In genomic region chr5:95107138-95107537, GRCh38 we compare ENCODE assay signal across 38 cellular contexts.
"Had no signal": no experiment of that assay in that cellular context is flagged by ENCODE, and none has a peak within 500 bp of the region (broad histone marks: within the 10 kb centered on the region; RNA-seq: fewer than 3 reads in every experiment).

No MANE protein-coding gene starts in this region.

- H3K9me3 Mint-ChIP-seq: activated naive CD4-positive, alpha-beta T cell treated with anti-CD3 and anti-CD28 coated beads for 36 hours; activated naive CD4-positive, alpha-beta T cell treated with anti-CD3 and anti-CD28 coated beads, Interleukin-2, amount 10 ng/mL, durations not matched to agents 7 days and 5 days; activated naive CD4-positive, alpha-beta T cell treated with anti-CD3 and anti-CD28 coated beads, Interleukin-2, amount 50 U/mL, for 24 hours; activated naive CD4-positive, alpha-beta T cell treated with anti-CD3 and anti-CD28 coated beads, Interleukin-2, amount 50 U/mL, for 72 hours; activated naive CD8-positive, alpha-beta T cell treated with anti-CD3 and anti-CD28 coated beads for 36 hours; activated naive CD8-positive, alpha-beta T cell treated with anti-CD3 and anti-CD28 coated beads, Interleukin-2, amount 10 ng/mL, durations not matched to agents 7 days and 5 days; activated naive CD8-positive, alpha-beta T cell treated with anti-CD3 and anti-CD28 coated beads, Interleukin-2, amount 50 U/mL, for 24 hours; activated T-cell treated with anti-CD3 and anti-CD28 coated beads, Interleukin-2, amount 50 U/mL, for 24 hours; activated T-cell treated with anti-CD3 and anti-CD28 coated beads, Interleukin-2, amount 50 U/mL, for 4 hours; activated T-cell treated with anti-CD3 and anti-CD28 coated beads, Interleukin-2, amount 50 U/mL, for 72 hours; activated T-helper 1 cell treated with anti-CD3 and anti-CD28 coated beads, Interleukin-12 subunit alpha, Interleukin-12 subunit beta, Interleukin-2, Interleukin-4 antibody, amounts not matched to agents 30 ng/mL and 10 ng/mL and 1 ng/mL, durations not matched to agents 14 hours and 24 hours and 36 hours; activated T-helper 17 cell treated with anti-CD3 and anti-CD28 coated beads, Interleukin-2, amount 50 U/mL, for 72 hours; activated T-helper 2 cell treated with anti-CD3 and anti-CD28 coated beads, Interferon-gamma antibody, Interleukin-2, Interleukin-4, amounts not matched to agents 10 μg/mL and 5 μg/mL and 100 μg/mL, durations not matched to agents 14 hours and 24 hours and 36 hours; brain; central memory CD8-positive, alpha-beta T cell had no signal

- H3K27me3 ChIP-seq: adrenal gland, ascending aorta, body of pancreas, brain microvascular endothelial cell, breast epithelium had no signal

- H3K4me3 ChIP-seq: adrenal gland, ascending aorta, body of pancreas, breast epithelium, cardiac muscle cell had no signal

- H3K9me3 ChIP-seq: adrenal gland, ascending aorta, body of pancreas, breast epithelium had no signal

- H3K27me3 Mint-ChIP-seq: activated naive CD4-positive, alpha-beta T cell treated with anti-CD3 and anti-CD28 coated beads, Interleukin-2, amount 10 ng/mL, durations not matched to agents 7 days and 5 days; activated naive CD4-positive, alpha-beta T cell treated with anti-CD3 and anti-CD28 coated beads, Interleukin-2, amount 50 U/mL, for 24 hours; activated naive CD8-positive, alpha-beta T cell; activated naive CD8-positive, alpha-beta T cell treated with anti-CD3 and anti-CD28 coated beads for 36 hours; activated naive CD8-positive, alpha-beta T cell treated with anti-CD3 and anti-CD28 coated beads, Interleukin-2, amount 50 U/mL, for 24 hours; activated T-cell treated with anti-CD3 and anti-CD28 coated beads, Interleukin-2, amount 50 U/mL, for 24 hours; activated T-helper 17 cell treated with anti-CD3 and anti-CD28 coated beads, Interleukin-2, amount 50 U/mL, for 72 hours; brain; central memory CD8-positive, alpha-beta T cell had no signal

- H3K4me1 Mint-ChIP-seq: activated naive CD4-positive, alpha-beta T cell treated with anti-CD3 and anti-CD28 coated beads, Interleukin-2, amount 10 ng/mL, durations not matched to agents 7 days and 5 days; activated naive CD4-positive, alpha-beta T cell treated with anti-CD3 and anti-CD28 coated beads, Interleukin-2, amount 50 U/mL, for 24 hours; activated naive CD8-positive, alpha-beta T cell treated with anti-CD3 and anti-CD28 coated beads for 36 hours; activated naive CD8-positive, alpha-beta T cell treated with anti-CD3 and anti-CD28 coated beads, Interleukin-2, amount 10 ng/mL, durations not matched to agents 7 days and 5 days; activated naive CD8-positive, alpha-beta T cell treated with anti-CD3 and anti-CD28 coated beads, Interleukin-2, amount 50 U/mL, for 24 hours; activated T-helper 17 cell treated with anti-CD3 and anti-CD28 coated beads, Interleukin-2, amount 50 U/mL, for 72 hours; brain; central memory CD8-positive, alpha-beta T cell had no signal

- H3K27ac ChIP-seq: adrenal gland, ascending aorta, body of pancreas, brain microvascular endothelial cell, breast epithelium, cardiac muscle cell had no signal

- H3K36me3 ChIP-seq: adrenal gland, ascending aorta, brain microvascular endothelial cell, cardiac muscle cell had no signal

- H3K4me3 Mint-ChIP-seq: activated naive CD4-positive, alpha-beta T cell treated with anti-CD3 and anti-CD28 coated beads for 36 hours; activated naive CD4-positive, alpha-beta T cell treated with anti-CD3 and anti-CD28 coated beads, Interleukin-2, amount 10 ng/mL, durations not matched to agents 7 days and 5 days; activated naive CD4-positive, alpha-beta T cell treated with anti-CD3 and anti-CD28 coated beads, Interleukin-2, amount 50 U/mL, for 24 hours; activated naive CD8-positive, alpha-beta T cell; activated naive CD8-positive, alpha-beta T cell treated with anti-CD3 and anti-CD28 coated beads for 36 hours; activated naive CD8-positive, alpha-beta T cell treated with anti-CD3 and anti-CD28 coated beads, Interleukin-2, amount 10 ng/mL, durations not matched to agents 7 days and 5 days; activated naive CD8-positive, alpha-beta T cell treated with anti-CD3 and anti-CD28 coated beads, Interleukin-2, amount 50 U/mL, for 24 hours; activated T-cell treated with anti-CD3 and anti-CD28 coated beads, Interleukin-2, amount 50 U/mL, for 24 hours; activated T-cell treated with anti-CD3 and anti-CD28 coated beads, Interleukin-2, amount 50 U/mL, for 4 hours; activated T-cell treated with anti-CD3 and anti-CD28 coated beads, Interleukin-2, amount 50 U/mL, for 72 hours; activated T-helper 1 cell treated with anti-CD3 and anti-CD28 coated beads, Interleukin-12 subunit alpha, Interleukin-12 subunit beta, Interleukin-2, Interleukin-4 antibody, amounts not matched to agents 30 ng/mL and 10 ng/mL and 1 ng/mL, durations not matched to agents 14 hours and 24 hours and 36 hours; activated T-helper 17 cell treated with anti-CD3 and anti-CD28 coated beads, Interleukin-2, amount 50 U/mL, for 72 hours; brain; central memory CD8-positive, alpha-beta T cell had no signal

- DNase-seq: activated effector memory CD4-positive, alpha-beta T cell treated with anti-CD3 and anti-CD28 coated beads, Interleukin-2, amount 50 U/mL, for 16 hours; activated effector memory CD4-positive, alpha-beta T cell treated with Interleukin-2 at 50 U/mL for 16 hours; activated gamma-delta T cell; activated gamma-delta T cell treated with Interleukin-2 at 50 U/mL for 16 hours; activated naive CD4-positive, alpha-beta T cell; activated naive CD4-positive, alpha-beta T cell treated with anti-CD3 and anti-CD28 coated beads for 36 hours; activated naive CD4-positive, alpha-beta T cell treated with anti-CD3 and anti-CD28 coated beads, Interleukin-2, amount 10 ng/mL, durations not matched to agents 7 days and 5 days; activated naive CD4-positive, alpha-beta T cell treated with anti-CD3 and anti-CD28 coated beads, Interleukin-2, amount 50 U/mL, for 16 hours; activated naive CD4-positive, alpha-beta T cell treated with Interleukin-2 at 50 U/mL for 16 hours; activated naive CD8-positive, alpha-beta T cell treated with anti-CD3 and anti-CD28 coated beads for 36 hours; activated naive CD8-positive, alpha-beta T cell treated with anti-CD3 and anti-CD28 coated beads, Interleukin-2, amount 10 ng/mL, durations not matched to agents 7 days and 5 days; activated naive CD8-positive, alpha-beta T cell treated with anti-CD3 and anti-CD28 coated beads, Interleukin-2, amount 50 U/mL, for 24 hours; activated T-cell treated with anti-CD3 and anti-CD28 coated beads, Interleukin-2, amount 50 U/mL, for 1 hour; activated T-cell treated with anti-CD3 and anti-CD28 coated beads, Interleukin-2, amount 50 U/mL, for 24 hours; activated T-cell treated with anti-CD3 and anti-CD28 coated beads, Interleukin-2, amount 50 U/mL, for 4 hours; activated T-cell treated with anti-CD3 and anti-CD28 coated beads, Interleukin-2, amount 50 U/mL, for 48 hours; activated T-cell treated with anti-CD3 and anti-CD28 coated beads, Interleukin-2, amount 50 U/mL, for 72 hours; adrenal gland; amniotic stem cell; amygdala; anterior cingulate cortex; aorta; body of pancreas; brain microvascular endothelial cell; caudate nucleus; central memory CD4-positive, alpha-beta T cell; cerebellar nuclear complex had no signal

- ATAC-seq: activated naive CD4-positive, alpha-beta T cell treated with anti-CD3 and anti-CD28 coated beads, Interleukin-2, amount 50 U/mL, for 72 hours; activated naive CD8-positive, alpha-beta T cell treated with anti-CD3 and anti-CD28 coated beads, Interleukin-2, amount 50 U/mL, for 24 hours; activated T-cell treated with anti-CD3 and anti-CD28 coated beads, Interleukin-2, amount 50 U/mL, for 4 hours; activated T-cell treated with anti-CD3 and anti-CD28 coated beads, Interleukin-2, amount 50 U/mL, for 72 hours; activated T-helper 17 cell treated with anti-CD3 and anti-CD28 coated beads, Interleukin-2, amount 50 U/mL, for 72 hours; body of pancreas had no signal

- H3K4me1 ChIP-seq: adrenal gland, ascending aorta, body of pancreas, breast epithelium had no signal

- H3K27ac Mint-ChIP-seq: activated naive CD4-positive, alpha-beta T cell treated with anti-CD3 and anti-CD28 coated beads for 36 hours; activated naive CD4-positive, alpha-beta T cell treated with anti-CD3 and anti-CD28 coated beads, Interleukin-2, amount 10 ng/mL, durations not matched to agents 7 days and 5 days; activated naive CD4-positive, alpha-beta T cell treated with anti-CD3 and anti-CD28 coated beads, Interleukin-2, amount 50 U/mL, for 24 hours; activated naive CD4-positive, alpha-beta T cell treated with anti-CD3 and anti-CD28 coated beads, Interleukin-2, amount 50 U/mL, for 72 hours; activated naive CD8-positive, alpha-beta T cell; activated naive CD8-positive, alpha-beta T cell treated with anti-CD3 and anti-CD28 coated beads for 36 hours; activated naive CD8-positive, alpha-beta T cell treated with anti-CD3 and anti-CD28 coated beads, Interleukin-2, amount 10 ng/mL, durations not matched to agents 7 days and 5 days; activated naive CD8-positive, alpha-beta T cell treated with anti-CD3 and anti-CD28 coated beads, Interleukin-2, amount 50 U/mL, for 24 hours; activated T-cell treated with anti-CD3 and anti-CD28 coated beads, Interleukin-2, amount 50 U/mL, for 24 hours; activated T-cell treated with anti-CD3 and anti-CD28 coated beads, Interleukin-2, amount 50 U/mL, for 72 hours; activated T-helper 1 cell treated with anti-CD3 and anti-CD28 coated beads, Interleukin-12 subunit alpha, Interleukin-12 subunit beta, Interleukin-2, Interleukin-4 antibody, amounts not matched to agents 30 ng/mL and 10 ng/mL and 1 ng/mL, durations not matched to agents 14 hours and 24 hours and 36 hours; activated T-helper 17 cell treated with anti-CD3 and anti-CD28 coated beads, Interleukin-2, amount 50 U/mL, for 72 hours; activated T-helper 2 cell treated with anti-CD3 and anti-CD28 coated beads, Interferon-gamma antibody, Interleukin-2, Interleukin-4, amounts not matched to agents 10 μg/mL and 5 μg/mL and 100 μg/mL, durations not matched to agents 14 hours and 24 hours and 36 hours; brain had no signal

- H3K36me3 Mint-ChIP-seq: activated naive CD4-positive, alpha-beta T cell treated with anti-CD3 and anti-CD28 coated beads, Interleukin-2, amount 10 ng/mL, durations not matched to agents 7 days and 5 days; activated naive CD4-positive, alpha-beta T cell treated with anti-CD3 and anti-CD28 coated beads, Interleukin-2, amount 50 U/mL, for 24 hours; activated naive CD4-positive, alpha-beta T cell treated with anti-CD3 and anti-CD28 coated beads, Interleukin-2, amount 50 U/mL, for 72 hours; activated naive CD8-positive, alpha-beta T cell; activated naive CD8-positive, alpha-beta T cell treated with anti-CD3 and anti-CD28 coated beads for 36 hours; activated naive CD8-positive, alpha-beta T cell treated with anti-CD3 and anti-CD28 coated beads, Interleukin-2, amount 10 ng/mL, durations not matched to agents 7 days and 5 days; brain had no signal
